ENCODE assay signal across 8 cellular contexts in genomic region chr12:56007148-56007891, GRCh38.
A peak's percentile ranks its signal among the peaks of the same experiment; 100 is the strongest.
DNase-seq lines count a peak whose midpoint lies in the region; ATAC-seq lines count a peak whose summit lies in the region.

No MANE protein-coding gene starts in this region.

- peak; percentile 77 for ATAC-seq in GM18498 (IDR thresholded peaks at IDR 0.05; ENCODE audit: unreplicated experiment)
- ATAC-seq in HG03097 (IDR thresholded peaks at IDR 0.05; ENCODE audit: low FRiP score, unreplicated experiment): peak; percentile 65
- ATAC-seq in GM18858 (IDR thresholded peaks at IDR 0.05; ENCODE audit: unreplicated experiment): no peak

- peak; percentile 52 for DNase-seq in NCI-H2227 treated with DMSO at 0.1 percent for 48 hours (lab: John Stamatoyannopoulos, UW)
- peak; percentile 51 to 56 (median 55) for DNase-seq in activated CD4-positive, CD25-positive, alpha-beta regulatory T cell (lab: John Stamatoyannopoulos, UW)
- DNase-seq in central memory CD4-positive, alpha-beta T cell: peak; percentile 57
- peak; percentile 79 for DNase-seq in iris pigment epithelial cell (ENCODE audit: low read depth)
- DNase-seq in smooth muscle cell of the brain vasculature (ENCODE audit: low read depth, low spot score): peak; percentile 50
